35 cellular contexts compared by ENCODE assay signal in the genomic region with DNA sequence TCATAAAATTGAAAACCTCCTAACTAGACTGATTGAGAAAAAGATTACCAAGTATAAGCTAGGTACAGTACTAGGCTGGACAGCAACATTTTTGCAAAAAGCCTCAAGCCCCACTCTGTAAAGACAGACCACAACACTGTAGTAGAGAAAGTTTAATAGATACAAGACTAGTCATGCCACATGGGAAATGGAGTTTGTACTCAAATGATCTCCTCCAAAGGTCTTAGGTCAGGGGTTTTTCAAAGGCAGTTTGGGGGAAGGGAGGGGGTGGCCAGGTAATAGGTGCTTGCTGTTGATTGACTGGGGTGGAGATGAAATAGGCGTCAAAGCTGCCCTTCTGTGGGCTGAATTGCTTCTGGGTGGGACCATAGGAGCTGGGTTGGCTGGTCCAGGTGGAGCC. TPM values are rescaled to one million over a fixed set of nuclear protein-coding genes. Genes with fewer than 3 reads are reported as not detected.
"Had no signal": no experiment of that assay in that cellular context is flagged by ENCODE, and none has a peak within 500 bp of the region (broad histone marks: within the 10 kb centered on the region; RNA-seq: fewer than 3 reads in every experiment).

No MANE protein-coding gene starts in this region.

- ATAC-seq: activated CD4-positive, alpha-beta T cell treated with anti-CD3 and anti-CD28 coated beads for 36 hours; activated CD4-positive, CD25-positive, alpha-beta regulatory T cell treated with anti-CD3 and anti-CD28 coated beads, Interleukin-2, amount 50 U/mL, for 24 hours; activated CD8-positive, alpha-beta memory T cell treated with anti-CD3 and anti-CD28 coated beads, Interleukin-2, amount 10 ng/mL, durations not matched to agents 7 days and 5 days; activated CD8-positive, alpha-beta T cell treated with anti-CD3 and anti-CD28 coated beads, Interleukin-2, amount 10 ng/mL, durations not matched to agents 7 days and 5 days; activated naive CD8-positive, alpha-beta T cell treated with anti-CD3 and anti-CD28 coated beads, Interleukin-2, amount 50 U/mL, for 24 hours; T-cell; WTC11 had no signal

- H3K4me3 ChIP-seq: ascending aorta, cardiac muscle cell had no signal

- H3K4me1 ChIP-seq: ascending aorta had no signal

- FAIRE-seq: bronchial epithelial cell had no signal

- H3K27me3 ChIP-seq: ascending aorta, cardiac muscle cell had no signal

- H3K9me3 ChIP-seq: ascending aorta had no signal

- H3K27ac ChIP-seq: ascending aorta, cardiac muscle cell, WERI-Rb-1 had no signal

- DNase-seq: activated CD4-positive, alpha-beta memory T cell treated with anti-CD3 and anti-CD28 coated beads, Interleukin-2, amount 10 ng/mL, durations not matched to agents 7 days and 5 days; activated CD4-positive, alpha-beta T cell treated with anti-CD3 and anti-CD28 coated beads for 1 hour; activated CD4-positive, alpha-beta T cell treated with anti-CD3 and anti-CD28 coated beads for 36 hours; activated CD4-positive, alpha-beta T cell treated with anti-CD3 and anti-CD28 coated beads for 48 hours; activated CD4-positive, alpha-beta T cell treated with anti-CD3 and anti-CD28 coated beads, Interleukin-2, amount 10 ng/mL, durations not matched to agents 7 days and 5 days; activated CD4-positive, alpha-beta T cell treated with anti-CD3 and anti-CD28 coated beads, Interleukin-2, amount 50 U/mL, for 48 hours; activated CD4-positive, CD25-positive, alpha-beta regulatory T cell; activated CD8-positive, alpha-beta memory T cell treated with anti-CD3 and anti-CD28 coated beads for 24 hours; activated CD8-positive, alpha-beta memory T cell treated with anti-CD3 and anti-CD28 coated beads, Interleukin-2, amount 10 ng/mL, durations not matched to agents 7 days and 5 days; activated CD8-positive, alpha-beta memory T cell treated with anti-CD3 and anti-CD28 coated beads, Interleukin-2, amount 50 U/mL, for 48 hours; activated CD8-positive, alpha-beta T cell treated with anti-CD3 and anti-CD28 coated beads, Interleukin-2, amount 10 ng/mL, durations not matched to agents 7 days and 5 days; activated effector memory CD4-positive, alpha-beta T cell treated with Interleukin-2 at 50 U/mL for 16 hours; activated gamma-delta T cell; activated naive CD4-positive, alpha-beta T cell treated with anti-CD3 and anti-CD28 coated beads, Interleukin-2, amount 10 ng/mL, durations not matched to agents 7 days and 5 days; activated naive CD4-positive, alpha-beta T cell treated with Interleukin-2 at 50 U/mL for 16 hours; activated naive CD8-positive, alpha-beta T cell treated with anti-CD3 and anti-CD28 coated beads, Interleukin-2, amount 10 ng/mL, durations not matched to agents 7 days and 5 days; activated naive CD8-positive, alpha-beta T cell treated with anti-CD3 and anti-CD28 coated beads, Interleukin-2, amount 50 U/mL, for 24 hours; activated T-cell treated with anti-CD3 and anti-CD28 coated beads, Interleukin-2, amount 50 U/mL, for 24 hours; activated T-cell treated with anti-CD3 and anti-CD28 coated beads, Interleukin-2, amount 50 U/mL, for 48 hours; amygdala; anterior cingulate cortex; caudate nucleus; cerebellar nuclear complex; T-cell; T-helper 2 cell; T-helper 9 cell; WERI-Rb-1 had no signal

- H3K36me3 ChIP-seq: ascending aorta, cardiac muscle cell, WERI-Rb-1 had no signal

RNA-seq across cellular contexts. Expression of a gene that starts 14.2 kb away (rescaled TPM):
- total RNA-seq: activated CD4-positive, alpha-beta memory T cell treated with anti-CD3 and anti-CD28 coated beads, Interleukin-2, amount 10 ng/mL, durations not matched to agents 7 days and 5 days; activated CD4-positive, alpha-beta T cell treated with anti-CD3 and anti-CD28 coated beads, Interleukin-2, amount 10 ng/mL, durations not matched to agents 7 days and 5 days; activated CD8-positive, alpha-beta memory T cell treated with anti-CD3 and anti-CD28 coated beads, Interleukin-2, amount 10 ng/mL, durations not matched to agents 7 days and 5 days; activated CD8-positive, alpha-beta T cell treated with anti-CD3 and anti-CD28 coated beads, Interleukin-2, amount 10 ng/mL, durations not matched to agents 7 days and 5 days; activated naive CD8-positive, alpha-beta T cell treated with anti-CD3 and anti-CD28 coated beads, Interleukin-2, amount 10 ng/mL, durations not matched to agents 7 days and 5 days; activated T-helper 2 cell treated with anti-CD3 and anti-CD28 coated beads, Interferon-gamma antibody, Interleukin-2, Interleukin-4, amounts not matched to agents 10 μg/mL and 5 μg/mL and 100 μg/mL, durations not matched to agents 14 hours and 24 hours and 36 hours; ascending aorta; chondrocyte; T-helper 1 cell treated with Interleukin-12 subunit alpha and Interleukin-12 subunit beta and Interleukin-4 antibody, amounts not matched to agents 30 ng/mL and 1 ng/mL, for 36 hours had no signal
